ENCODE assay signal across 8 cellular contexts in genomic region chr6:48111143-48111506, GRCh38. TPM values are rescaled to one million over a fixed set of nuclear protein-coding genes. Genes with fewer than 3 reads are reported as not detected.
DNase-seq lines count a peak whose midpoint lies in the region; ATAC-seq, FAIRE-seq and TF ChIP-seq lines count a peak whose summit lies in the region.

TSS of gene PTCHD4 (minus strand) at chr6:48111197. CDS start at chr6:48068957, 42,240 bp downstream.

- TF ChIP-seq POLR2A in A549 (IDR thresholded peaks at IDR 0.05; ENCODE audit: low read length) (no peak), erythroblast (IDR thresholded peaks at IDR 0.05; ENCODE audit: low read length) (no peak)

- TF ChIP-seq RAD21 in A549 (conservative IDR thresholded peaks at IDR 0.05 in 1 of 2, IDR thresholded peaks at IDR 0.05 in 1 of 2) = no peak

- no peak for ATAC-seq in A549
- ATAC-seq in HG03432 (IDR thresholded peaks at IDR 0.05; ENCODE audit: unreplicated experiment) = peak; percentile 48
- ATAC-seq in HG02870 (IDR thresholded peaks at IDR 0.05; ENCODE audit: unreplicated experiment) = no peak

- H3K27me3 ChIP-seq in WERI-Rb-1 (ENCODE audit: insufficient read depth, low read depth, severe bottlenecking) (no peaks in the 10 kb centered on the region), small intestine (ENCODE audit: control insufficient read depth in 2 of 2, insufficient read depth in 2 of 2, low read length in 2 of 2) (no peaks in the 10 kb centered on the region)

- TF ChIP-seq EP300 in A549 (IDR thresholded peaks at IDR 0.05) = no peak

- H3K4me3 ChIP-seq in A549 (no peak within 1 kb of the TSS), WERI-Rb-1 (ENCODE audit: low read depth, low read length) (peak within 1 kb of the TSS; percentile 88), iPS-11a (ENCODE audit: low read depth, low read length) (peak within 1 kb of the TSS; percentile 61), small intestine (ENCODE audit: low read depth in 1 of 2, low read length in 2 of 2) (no peak within 1 kb of the TSS)

- CTCF ChIA-PET in A549 (lab: Yijun Ruan, JAX) = no interaction called here

- no peaks in the 10 kb centered on the region for H3K36me3 ChIP-seq in WERI-Rb-1
- H3K36me3 ChIP-seq in small intestine (ENCODE audit: control insufficient read depth in 2 of 2, insufficient read depth in 2 of 2, low read length in 2 of 2) = no peaks in the 10 kb centered on the region

- 25% methylated on average over 1 of the region's 1 CpG for WGBS in A549 (ENCODE audit: missing lambda C conversion rate)
- 56 to 63% (median 57%) methylated on average over 1 of the region's 1 CpG for WGBS in small intestine, 3 donors

- POLR2A ChIA-PET in A549 (lab: Yijun Ruan, JAX) = no interaction called here

- H3K4me1 ChIP-seq in A549 = 0 out of 3 replicates have a peak, but pooled peaks cover 4% of the 10 kb centered on the region
- no peaks in the 10 kb centered on the region for H3K4me1 ChIP-seq in small intestine (ENCODE audit: control insufficient read depth in 2 of 2, insufficient read depth in 1 of 2, low read depth in 1 of 2, low read length in 1 of 2)

- H3K27ac ChIP-seq in A549 = peak within 1 kb of the TSS; percentile 36 to 59; a peak in 2 of 6 replicates
- peak within 1 kb of the TSS; percentile 95 for H3K27ac ChIP-seq in WERI-Rb-1
- no peak within 1 kb of the TSS for H3K27ac ChIP-seq in small intestine (ENCODE audit: low read depth in 1 of 2, low read length in 1 of 2)

- DNase-seq in A549 (ENCODE audit: low read depth in 1 of 2, low spot score in 1 of 2) (peak in 1 of 2 experiments; percentile 4), WERI-Rb-1 (peak; percentile 89), erythroblast (lab: John Stamatoyannopoulos, UW) (no peak), small intestine (no peak)
- no peak for DNase-seq in activated CD4-positive, alpha-beta T cell treated with anti-CD3 and anti-CD28 coated beads for 1 hour

- H3K9me3 ChIP-seq in A549 = no peaks in the 10 kb centered on the region
- H3K9me3 ChIP-seq in WERI-Rb-1 (ENCODE audit: severe bottlenecking) = no peaks in the 10 kb centered on the region
- no peaks in the 10 kb centered on the region for H3K9me3 ChIP-seq in small intestine (ENCODE audit: control insufficient read depth, low read depth)

- FAIRE-seq in A549 (lab: Jason Lieb, UNC) (no peak), small intestine (lab: Jason Lieb, UNC) (no peak)

- TF ChIP-seq CTCF in A549 (IDR thresholded peaks at IDR 0.05) = no peak
- no peak for TF ChIP-seq CTCF in WERI-Rb-1 (IDR thresholded peaks at IDR 0.05; ENCODE audit: low read depth, low read length)

- H3K4me2 ChIP-seq in A549 = no peak within 1 kb of the TSS

TF ChIP-seq in A549, 52 proteins besides CTCF, POLR2A, EP300 and RAD21:
- TF ChIP-seq NPAS2 (CRISPR knock-in tag; IDR thresholded peaks at IDR 0.05; ENCODE audit: borderline replicate concordance) (no peak), ATOH8 (CRISPR knock-in tag; IDR thresholded peaks at IDR 0.05; ENCODE audit: low read depth) (no peak), FOSL2 (IDR thresholded peaks at IDR 0.05) (no peak), FOSL2 (CRISPR knock-in tag; IDR thresholded peaks at IDR 0.05) (no peak), POLR2AphosphoS2 (conservative IDR thresholded peaks at IDR 0.05; ENCODE audit: low read length) (no peak), KDM1A (IDR thresholded peaks at IDR 0.05; ENCODE audit: low read depth) (no peak), RFX5 (IDR thresholded peaks at IDR 0.05) (no peak), MAZ (IDR thresholded peaks at IDR 0.05; ENCODE audit: borderline replicate concordance, low read depth, low read length) (no peak), JUNB (IDR thresholded peaks at IDR 0.05) (no peak), ZFP36 (IDR thresholded peaks at IDR 0.05; ENCODE audit: borderline replicate concordance, partially characterized antibody) (no peak), FOSB (CRISPR knock-in tag; IDR thresholded peaks at IDR 0.05) (no peak), CHD4 (IDR thresholded peaks at IDR 0.05; ENCODE audit: borderline replicate concordance) (no peak), PBX3 (IDR thresholded peaks at IDR 0.05) (no peak)

RNA-seq across cellular contexts. Expression of gene PTCHD4, which starts in this region (rescaled TPM):
- polyA plus RNA-seq in A549 (2011; rRNA removed) = 0.16 and 0.21 TPM in 2 replicates
- polyA plus RNA-seq in A549 (2012; cell fraction: cytosol; rRNA removed) = not detected in 2 replicates
- 0.01 and 0.04 TPM in 2 replicates for polyA plus RNA-seq in A549 (2012; cell fraction: nucleus; rRNA removed)
- 0.15 to 0.16 TPM (median 0.15 TPM) in 3 replicates for polyA plus RNA-seq in A549 (2017; fragmentation: RNase III; extraction: RNeasy Plus Mini Kit Qiagen cat#74134 plus additional on column Dnase treatment)
- 0.21 and 0.24 TPM in 2 replicates for polyA minus RNA-seq in A549 (2011; rRNA and poly(A)+ RNA removed)
- not detected for polyA plus RNA-seq in small intestine

Comparison
In these comparisons a context has a peak if more than half of its experiments do, and no peak if none do; other contexts are left out.
1. H3K27ac ChIP-seq: peak in A549 (2 of 2) and WERI-Rb-1 (single experiment); none in small intestine (0 of 2).
2. H3K4me3 ChIP-seq: peak in WERI-Rb-1 (single experiment) and iPS-11a (single experiment); none in A549 (single experiment) and small intestine (0 of 2).